In genomic region chr1:102902045-102902444, GRCh38 we compare ENCODE assay signal across 19 cellular contexts.
"Had no signal": no experiment of that assay in that cellular context is flagged by ENCODE, and none has a peak within 500 bp of the region (broad histone marks: within the 10 kb centered on the region; RNA-seq: fewer than 3 reads in every experiment).

No MANE protein-coding gene starts in this region.

- H3K9me3 ChIP-seq: gastrocnemius medialis, heart left ventricle, tibial nerve, uterus had no signal

- H3K36me3 Mint-ChIP-seq: activated CD8-positive, alpha-beta memory T cell treated with anti-CD3 and anti-CD28 coated beads, Interleukin-2, amount 10 ng/mL, durations not matched to agents 7 days and 5 days; activated naive CD8-positive, alpha-beta T cell treated with anti-CD3 and anti-CD28 coated beads for 36 hours had no signal

- ATAC-seq: activated CD8-positive, alpha-beta memory T cell treated with anti-CD3 and anti-CD28 coated beads, Interleukin-2, amount 10 ng/mL, durations not matched to agents 7 days and 5 days; activated T-helper 17 cell treated with anti-CD3 and anti-CD28 coated beads, Interleukin-2, amount 50 U/mL, for 72 hours; effector memory CD8-positive, alpha-beta T cell; gastrocnemius medialis; heart left ventricle; left ventricle myocardium superior; stimulated activated naive CD8-positive, alpha-beta T cell treated with anti-CD3 and anti-CD28 coated beads, Interleukin-15, Interleukin-2, amounts not matched to agents 100 U/mL and 50 U/mL, for 24 hours had no signal

- H3K27me3 ChIP-seq: gastrocnemius medialis, heart left ventricle, tibial nerve, uterus had no signal

- H3K36me3 ChIP-seq: gastrocnemius medialis, heart left ventricle, tibial nerve, uterus had no signal

- H3K4me1 Mint-ChIP-seq: activated B cell treated with CpG ODN at 0.5 μM for 24 hours; activated CD4-positive, alpha-beta memory T cell treated with anti-CD3 and anti-CD28 coated beads, Interleukin-2, amount 10 ng/mL, durations not matched to agents 7 days and 5 days; activated CD8-positive, alpha-beta memory T cell treated with anti-CD3 and anti-CD28 coated beads, Interleukin-2, amount 10 ng/mL, durations not matched to agents 7 days and 5 days; activated naive CD8-positive, alpha-beta T cell treated with anti-CD3 and anti-CD28 coated beads for 36 hours; activated T-helper 17 cell treated with anti-CD3 and anti-CD28 coated beads, Interleukin-2, amount 50 U/mL, for 72 hours had no signal

- H3K4me3 Mint-ChIP-seq: activated B cell treated with CpG ODN at 0.5 μM for 24 hours; activated CD4-positive, alpha-beta memory T cell treated with anti-CD3 and anti-CD28 coated beads, Interleukin-2, amount 10 ng/mL, durations not matched to agents 7 days and 5 days; activated CD8-positive, alpha-beta memory T cell treated with anti-CD3 and anti-CD28 coated beads, Interleukin-2, amount 10 ng/mL, durations not matched to agents 7 days and 5 days; activated naive CD8-positive, alpha-beta T cell treated with anti-CD3 and anti-CD28 coated beads for 36 hours; activated T-helper 17 cell treated with anti-CD3 and anti-CD28 coated beads, Interleukin-2, amount 50 U/mL, for 72 hours; effector memory CD8-positive, alpha-beta T cell; T-helper 2 cell treated with Interferon-gamma antibody and Interleukin-4, amounts not matched to agents 5 μg/mL and 100 μg/mL, for 36 hours had no signal

- DNase-seq: activated B cell treated with CpG ODN at 0.5 μM for 24 hours; activated CD4-positive, alpha-beta memory T cell treated with anti-CD3 and anti-CD28 coated beads, Interleukin-2, amount 10 ng/mL, durations not matched to agents 7 days and 5 days; activated CD4-positive, alpha-beta T cell treated with anti-CD3 and anti-CD28 coated beads for 4 hours; activated CD8-positive, alpha-beta memory T cell treated with anti-CD3 and anti-CD28 coated beads, Interleukin-2, amount 10 ng/mL, durations not matched to agents 7 days and 5 days; activated naive CD4-positive, alpha-beta T cell; activated naive CD8-positive, alpha-beta T cell treated with anti-CD3 and anti-CD28 coated beads for 36 hours; amygdala; effector memory CD8-positive, alpha-beta T cell; gastrocnemius medialis; heart left ventricle; left ventricle myocardium superior; stimulated activated naive CD8-positive, alpha-beta T cell treated with anti-CD3 and anti-CD28 coated beads, Interleukin-15, Interleukin-2, amounts not matched to agents 100 U/mL and 50 U/mL, for 24 hours; substantia nigra; uterus had no signal

- H3K4me1 ChIP-seq: gastrocnemius medialis, heart left ventricle, tibial nerve had no signal

- H3K9me3 Mint-ChIP-seq: activated CD4-positive, alpha-beta memory T cell treated with anti-CD3 and anti-CD28 coated beads, Interleukin-2, amount 10 ng/mL, durations not matched to agents 7 days and 5 days; activated naive CD8-positive, alpha-beta T cell treated with anti-CD3 and anti-CD28 coated beads for 36 hours; activated T-helper 17 cell treated with anti-CD3 and anti-CD28 coated beads, Interleukin-2, amount 50 U/mL, for 72 hours; T-helper 2 cell treated with Interferon-gamma antibody and Interleukin-4, amounts not matched to agents 5 μg/mL and 100 μg/mL, for 36 hours had no signal

- H3K4me3 ChIP-seq: gastrocnemius medialis, heart left ventricle, tibial nerve, uterus had no signal

- FAIRE-seq: TTC549 had no signal

- H3K27ac ChIP-seq: gastrocnemius medialis, heart left ventricle, tibial nerve, uterus had no signal

- H3K27me3 Mint-ChIP-seq: activated B cell treated with CpG ODN at 0.5 μM for 24 hours; activated CD4-positive, alpha-beta memory T cell treated with anti-CD3 and anti-CD28 coated beads, Interleukin-2, amount 10 ng/mL, durations not matched to agents 7 days and 5 days; activated CD8-positive, alpha-beta memory T cell treated with anti-CD3 and anti-CD28 coated beads, Interleukin-2, amount 10 ng/mL, durations not matched to agents 7 days and 5 days; activated naive CD8-positive, alpha-beta T cell treated with anti-CD3 and anti-CD28 coated beads for 36 hours; activated T-helper 17 cell treated with anti-CD3 and anti-CD28 coated beads, Interleukin-2, amount 50 U/mL, for 72 hours; effector memory CD8-positive, alpha-beta T cell; progenitor cell of endocrine pancreas had no signal

- H3K27ac Mint-ChIP-seq: activated B cell treated with CpG ODN at 0.5 μM for 24 hours; activated CD4-positive, alpha-beta memory T cell treated with anti-CD3 and anti-CD28 coated beads, Interleukin-2, amount 10 ng/mL, durations not matched to agents 7 days and 5 days; activated CD8-positive, alpha-beta memory T cell treated with anti-CD3 and anti-CD28 coated beads, Interleukin-2, amount 10 ng/mL, durations not matched to agents 7 days and 5 days; activated naive CD8-positive, alpha-beta T cell treated with anti-CD3 and anti-CD28 coated beads for 36 hours; activated T-helper 17 cell treated with anti-CD3 and anti-CD28 coated beads, Interleukin-2, amount 50 U/mL, for 72 hours; effector memory CD8-positive, alpha-beta T cell; progenitor cell of endocrine pancreas; T-helper 2 cell treated with Interferon-gamma antibody and Interleukin-4, amounts not matched to agents 5 μg/mL and 100 μg/mL, for 36 hours had no signal
